8 cellular contexts compared by ENCODE assay signal in genomic region chr9:39464122-39464777, GRCh38.
DNase-seq lines count a peak whose midpoint lies in the region; ATAC-seq and TF ChIP-seq lines count a peak whose summit lies in the region.
"Not testable (repeated sequence)": the region's sequence is repeated elsewhere in the genome, so short reads cannot be mapped to it uniquely, and the experiment has no call there.

No MANE protein-coding gene starts in this region.

- peak; percentile 20 for TF ChIP-seq POLR2A in GM19099 (IDR thresholded peaks at IDR 0.05; ENCODE audit: extremely low read depth, insufficient read length, low read depth)

- H3K4me3 ChIP-seq in cardiac fibroblast (replicated peaks in 1 of 2; ENCODE audit: low read depth in 2 of 2, low read length in 2 of 2) (peak overlapping the region; percentile 44 to 48), skin epidermis (peak overlapping the region; percentile 38 to 52 (median 49))

- peak; percentile 97 for ATAC-seq in HG03378 (IDR thresholded peaks at IDR 0.05; ENCODE audit: unreplicated experiment)

- peak overlapping the region in 20 of 21 experiments; percentile 52 to 84 (median 78) for H3K27ac ChIP-seq in skin epidermis

- DNase-seq in A172 (ENCODE audit: low spot score) = peak; percentile 74
- peak; percentile 5 for DNase-seq in NCI-H345 treated with DMSO at 0.1 percent for 48 hours (lab: John Stamatoyannopoulos, UW; ENCODE audit: unreplicated experiment)
- DNase-seq in activated CD4-positive, CD25-positive, alpha-beta regulatory T cell treated with anti-CD3 and anti-CD28 coated beads, Interleukin-2, amount 50 U/mL, for 16 hours (ENCODE audit: low read depth, low spot score) = peak; percentile 37
- peak; percentile 87 to 89 for DNase-seq in cardiac fibroblast (ENCODE audit: low read depth in 2 of 2)
- peak; percentile 81 for DNase-seq in inferior parietal cortex (ENCODE audit: extremely low spot score)

- TF ChIP-seq CTCF in cardiac fibroblast (IDR thresholded peaks at IDR 0.05; ENCODE audit: low read depth, low read length) = not testable (repeated sequence)

Comparison
In these comparisons a context has a peak if more than half of its experiments do, and no peak if none do; other contexts are left out.
1. Peak in every context shown above with its lines: DNase-seq, ATAC-seq, H3K4me3 ChIP-seq and H3K27ac ChIP-seq.
2. DNase-seq: peak in every context shown above with its lines; median percentile 88 in cardiac fibroblast; 81 in inferior parietal cortex; 74 in A172; 37 in activated CD4-positive, CD25-positive, alpha-beta regulatory T cell treated with anti-CD3 and anti-CD28 coated beads, Interleukin-2, amount 50 U/mL, for 16 hours; 5 in NCI-H345 treated with DMSO at 0.1 percent for 48 hours.